9 cellular contexts compared by ENCODE assay signal in genomic region chr13:60583911-60584753, GRCh38.
DNase-seq lines count a peak whose midpoint lies in the region; TF ChIP-seq lines count a peak whose summit lies in the region.
"Had no signal": no experiment of that assay in that cellular context is flagged by ENCODE, and none has a peak within 500 bp of the region (broad histone marks: within the 10 kb centered on the region; RNA-seq: fewer than 3 reads in every experiment).

No MANE protein-coding gene starts in this region.

- H3K9me3 Mint-ChIP-seq in neural crest cell, result peaks cover 5% of the 10 kb centered on the region

- in situ Hi-C loops in mammary epithelial cell (cut with MboI; ENCODE audit: low sequenced_read_pairs in 2 of 2) (no loop called here), KBM-7 (cut with MboI; ENCODE audit: low pct_unique_long_range_greater_than_20kb, low sequenced_read_pairs) (no loop called here)

- peak overlapping the region; percentile 89 for H3K27ac Mint-ChIP-seq in neural crest cell (ENCODE audit: unreplicated experiment)

- no peaks in the 10 kb centered on the region for H4K20me1 ChIP-seq in mammary epithelial cell (ENCODE audit: insufficient read depth, low read length)

- H3K9ac ChIP-seq in HUES64 (ENCODE audit: low read depth, low read length) (peak overlapping the region; percentile 56), mammary epithelial cell (ENCODE audit: insufficient read depth, low read length) (no peak overlapping the region)

- H2AFZ ChIP-seq in mammary epithelial cell (ENCODE audit: low read depth, low read length), result no peak overlapping the region

- H3K27me3 Mint-ChIP-seq in neural crest cell (ENCODE audit: low read depth), result no peaks in the 10 kb centered on the region

- H3K27ac ChIP-seq in HUES64 (ENCODE audit: low read depth, low read length), result peak overlapping the region; percentile 98
- H3K27ac ChIP-seq in mammary epithelial cell (ENCODE audit: insufficient read depth, low read depth, low read length), result no peak overlapping the region

- dilution Hi-C loops in mammary epithelial cell (cut with HindIII; ENCODE audit: low sequenced_read_pairs), result no loop called here

- WGBS in HUES64, result 31% methylated on average over 13 of the region's 15 CpGs
- 71% methylated on average over 15 of the region's 15 CpGs for WGBS in mammary epithelial cell (ENCODE audit: low coverage, missing lambda C conversion rate)

- no peaks in the 10 kb centered on the region for H3K36me3 Mint-ChIP-seq in neural crest cell (ENCODE audit: low read depth)

- no peak overlapping the region for H3K4me3 Mint-ChIP-seq in neural crest cell

- DNase-seq in ELR (ENCODE audit: low read depth), result peak; percentile 64
- DNase-seq in mammary epithelial cell, result peak; percentile 64
- DNase-seq in neural crest cell (ENCODE audit: low read depth, low spot score), result no peak
- no peak for DNase-seq in DMS153 (lab: John Stamatoyannopoulos, UW)
- DNase-seq in NCI-H146 (lab: John Stamatoyannopoulos, UW), result no peak
- DNase-seq in KBM-7, result no peak
- no peak for DNase-seq in SK-N-DZ (ENCODE audit: low spot score)
- DNase-seq: activated CD4-positive, alpha-beta T cell treated with anti-CD3 and anti-CD28 coated beads for 4 hours had no signal

- H3K4me1 Mint-ChIP-seq in neural crest cell, result peaks cover 24% of the 10 kb centered on the region

- no peak for TF ChIP-seq CTCF in mammary epithelial cell (conservative IDR thresholded peaks at IDR 0.05 in 1 of 2, IDR thresholded peaks at IDR 0.05 in 1 of 2; ENCODE audit: extremely low read depth in 1 of 2, insufficient read depth in 1 of 2, low read depth in 1 of 2, low read length in 2 of 2)
- no peak for TF ChIP-seq CTCF in neural crest cell (conservative IDR thresholded peaks at IDR 0.05)

- no TSS peak for BruUV-seq in mammary epithelial cell (replicated peaks; lab: Mats Ljungman, UMichigan)

- H3K9me3 ChIP-seq in HUES64 (ENCODE audit: insufficient read depth, low read depth, low read length) (peaks cover 2% of the 10 kb centered on the region), mammary epithelial cell (replicated peaks; ENCODE audit: insufficient read depth, low read length) (no peaks in the 10 kb centered on the region)

- CTCF ChIA-PET in mammary epithelial cell (lab: Charles Lee; ENCODE audit: low non-redundant PET), result no interaction called here

- H3K27me3 ChIP-seq in HUES64 (ENCODE audit: insufficient read depth, low read length), result no peaks in the 10 kb centered on the region
- H3K27me3 ChIP-seq in mammary epithelial cell (ENCODE audit: insufficient read depth, low read length), result peaks cover 15% of the 10 kb centered on the region

- H3K4me1 ChIP-seq in HUES64 (ENCODE audit: insufficient read depth, low read length), result peaks cover 38% of the 10 kb centered on the region
- no peaks in the 10 kb centered on the region for H3K4me1 ChIP-seq in mammary epithelial cell (ENCODE audit: insufficient read depth, low read length)

- intact Hi-C loops in mammary epithelial cell (cut with micrococcal nuclease), result no loop called here

- H3K36me3 ChIP-seq in HUES64 (ENCODE audit: insufficient read depth, low read length) (no peaks in the 10 kb centered on the region), mammary epithelial cell (ENCODE audit: insufficient read depth, low read length) (no peaks in the 10 kb centered on the region)

- H3K4me3 ChIP-seq in HUES64 (ENCODE audit: low read length) (peak overlapping the region; percentile 12; the same call in 1 of the 2 replicates), mammary epithelial cell (replicated peaks in 1 of 3; ENCODE audit: insufficient read depth in 1 of 3, low read depth in 2 of 3, low read length in 3 of 3) (no peak overlapping the region)

- H3K79me2 ChIP-seq in mammary epithelial cell (ENCODE audit: insufficient read depth, low read length), result no peaks in the 10 kb centered on the region

- H3K4me2 ChIP-seq in mammary epithelial cell (ENCODE audit: insufficient read depth, low read depth, low read length), result no peak overlapping the region

Comparison
In these comparisons a context has a peak if more than half of its experiments do, and no peak if none do; other contexts are left out.
1. DNase-seq: peak in ELR (single experiment) and mammary epithelial cell (single experiment); none in neural crest cell (single experiment), DMS153 (single experiment), NCI-H146 (single experiment), KBM-7 (single experiment) and SK-N-DZ (single experiment).